Comparison of ENCODE assay signal across 30 cellular contexts in genomic region chr2:109293663-109294062, GRCh38.
"Had no signal": no experiment of that assay in that cellular context is flagged by ENCODE, and none has a peak within 500 bp of the region (broad histone marks: within the 10 kb centered on the region; RNA-seq: fewer than 3 reads in every experiment).

No MANE protein-coding gene starts in this region.

- H3K4me1 Mint-ChIP-seq: activated B cell treated with CpG ODN at 0.5 μM for 24 hours; activated T-helper 17 cell treated with anti-CD3 and anti-CD28 coated beads, Interleukin-2, amount 50 U/mL, for 72 hours had no signal

- H3K27me3 Mint-ChIP-seq: activated B cell treated with CpG ODN at 0.5 μM for 24 hours; activated CD8-positive, alpha-beta T cell treated with anti-CD3 and anti-CD28 coated beads for 36 hours; activated naive CD8-positive, alpha-beta T cell; activated T-helper 17 cell treated with anti-CD3 and anti-CD28 coated beads, Interleukin-2, amount 50 U/mL, for 72 hours had no signal

- H3K4me3 ChIP-seq: dorsolateral prefrontal cortex, esophagus muscularis mucosa, gastrocnemius medialis had no signal

- FAIRE-seq: astrocyte had no signal

- H3K27ac ChIP-seq: esophagus muscularis mucosa, foreskin keratinocyte, gastrocnemius medialis, WERI-Rb-1 had no signal

- H3K36me3 ChIP-seq: esophagus muscularis mucosa, gastrocnemius medialis, WERI-Rb-1 had no signal

- H3K9me3 ChIP-seq: esophagus muscularis mucosa, gastrocnemius medialis had no signal

- H3K4me1 ChIP-seq: foreskin keratinocyte had no signal

- H3K27ac Mint-ChIP-seq: activated B cell treated with CpG ODN at 0.5 μM for 24 hours; activated CD8-positive, alpha-beta T cell treated with anti-CD3 and anti-CD28 coated beads for 36 hours; activated naive CD8-positive, alpha-beta T cell; activated T-helper 17 cell treated with anti-CD3 and anti-CD28 coated beads, Interleukin-2, amount 50 U/mL, for 72 hours; dendritic cell treated with granulocyte-macrophage colony-stimulating factor and Interleukin-4, amounts not matched to agents 40 ng/mL and 50 ng/mL, for 4 days; effector memory CD8-positive, alpha-beta T cell; T-helper 17 cell; T-helper 2 cell treated with Interferon-gamma antibody and Interleukin-4, amounts not matched to agents 5 μg/mL and 100 μg/mL, for 36 hours had no signal

- H3K9me3 Mint-ChIP-seq: activated B cell treated with CpG ODN at 0.5 μM for 24 hours; activated CD8-positive, alpha-beta T cell treated with anti-CD3 and anti-CD28 coated beads for 36 hours; activated T-cell treated with anti-CD3 and anti-CD28 coated beads, Interleukin-2, amount 50 U/mL, for 4 hours; activated T-helper 17 cell treated with anti-CD3 and anti-CD28 coated beads, Interleukin-2, amount 50 U/mL, for 72 hours; dendritic cell treated with granulocyte-macrophage colony-stimulating factor and Interleukin-4, amounts not matched to agents 40 ng/mL and 50 ng/mL, for 4 days; effector memory CD8-positive, alpha-beta T cell; T-helper 2 cell treated with Interferon-gamma antibody and Interleukin-4, amounts not matched to agents 5 μg/mL and 100 μg/mL, for 36 hours had no signal

- H3K27me3 ChIP-seq: dorsolateral prefrontal cortex, esophagus muscularis mucosa, gastrocnemius medialis had no signal

- H3K4me3 Mint-ChIP-seq: activated B cell treated with CpG ODN at 0.5 μM for 24 hours; activated CD8-positive, alpha-beta T cell treated with anti-CD3 and anti-CD28 coated beads for 36 hours; activated naive CD8-positive, alpha-beta T cell; activated T-cell treated with anti-CD3 and anti-CD28 coated beads, Interleukin-2, amount 50 U/mL, for 4 hours; activated T-helper 17 cell treated with anti-CD3 and anti-CD28 coated beads, Interleukin-2, amount 50 U/mL, for 72 hours; dendritic cell treated with granulocyte-macrophage colony-stimulating factor and Interleukin-4, amounts not matched to agents 40 ng/mL and 50 ng/mL, for 4 days; effector memory CD8-positive, alpha-beta T cell; T-helper 17 cell; T-helper 2 cell treated with Interferon-gamma antibody and Interleukin-4, amounts not matched to agents 5 μg/mL and 100 μg/mL, for 36 hours had no signal

- DNase-seq: activated B cell treated with CpG ODN at 0.5 μM for 24 hours; activated CD4-positive, alpha-beta T cell treated with anti-CD3 and anti-CD28 coated beads for 48 hours; activated CD4-positive, alpha-beta T cell treated with anti-CD3 and anti-CD28 coated beads, Interleukin-2, amount 50 U/mL, for 1 hour; activated CD4-positive, alpha-beta T cell treated with anti-CD3 and anti-CD28 coated beads, Interleukin-2, amount 50 U/mL, for 48 hours; activated CD8-positive, alpha-beta memory T cell treated with anti-CD3 and anti-CD28 coated beads for 24 hours; activated CD8-positive, alpha-beta T cell treated with anti-CD3 and anti-CD28 coated beads for 36 hours; activated effector memory CD4-positive, alpha-beta T cell treated with Interleukin-2 at 50 U/mL for 16 hours; activated gamma-delta T cell treated with Interleukin-2 at 50 U/mL for 16 hours; activated naive CD4-positive, alpha-beta T cell treated with anti-CD3 and anti-CD28 coated beads, Interleukin-2, amount 50 U/mL, for 16 hours; activated naive CD4-positive, alpha-beta T cell treated with Interleukin-2 at 50 U/mL for 16 hours; activated T-cell treated with anti-CD3 and anti-CD28 coated beads, Interleukin-2, amount 50 U/mL, for 4 hours; amniotic stem cell; anterior cingulate cortex; caudate nucleus; dorsolateral prefrontal cortex; effector memory CD8-positive, alpha-beta T cell; erythroblast; foreskin keratinocyte; gastrocnemius medialis; glutamatergic neuron; T-helper 1 cell; T-helper 17 cell; T1000; WERI-Rb-1 had no signal
